ENCODE assay signal across 8 cellular contexts in genomic region chr1:33472349-33472980, GRCh38. TPM values are rescaled to one million over a fixed set of nuclear protein-coding genes. Genes with fewer than 3 reads are reported as not detected.
DNase-seq lines count a peak whose midpoint lies in the region; ATAC-seq, FAIRE-seq and TF ChIP-seq lines count a peak whose summit lies in the region.

Gene ZSCAN20 (plus strand): TSS chr1:33472645. CDS start chr1:33479289, 6,644 bp downstream.

- peak within 1 kb of the TSS; percentile 71 to 76 for H3K4me3 ChIP-seq in kidney (ENCODE audit: low read length in 2 of 2)

- H3K9me3 Mint-ChIP-seq in chondrocyte (ENCODE audit: low read depth), result no peaks in the 10 kb centered on the region

- DNase-seq in AG20443 (ENCODE audit: low spot score), result peak; percentile 98
- peak; percentile 92 for DNase-seq in NCI-H460 (ENCODE audit: extremely low read depth, low read depth)
- peak; percentile 76 for DNase-seq in activated CD4-positive, alpha-beta T cell treated with anti-CD3 and anti-CD28 coated beads for 1 hour
- DNase-seq in chondrocyte (ENCODE audit: low spot score), result peak; percentile 98
- DNase-seq in kidney, result peak; percentile 99
- DNase-seq in stimulated activated CD4-positive, alpha-beta T cell treated with anti-CD3 and anti-CD28 coated beads, Interleukin-15, amount 100 ng/mL, for 1 hour (ENCODE audit: low read depth in 1 of 2, low spot score in 1 of 2), result peak; percentile 68 to 77

- H3K36me3 ChIP-seq in kidney (ENCODE audit: control insufficient read depth in 1 of 2, insufficient read depth in 2 of 2, low read length in 2 of 2), result no peaks in the 10 kb centered on the region

- H3K27ac ChIP-seq in kidney (ENCODE audit: low read depth in 2 of 2, low read length in 2 of 2), result peak within 1 kb of the TSS in 1 of 2 donors; percentile 20

- H3K9ac ChIP-seq in kidney (ENCODE audit: low read length in 2 of 2), result peak within 1 kb of the TSS; percentile 46 to 74

- no peaks in the 10 kb centered on the region for H3K9me3 ChIP-seq in kidney (ENCODE audit: control insufficient read depth in 1 of 2, low read length in 2 of 2)

- no peaks in the 10 kb centered on the region for H3K36me3 Mint-ChIP-seq in chondrocyte (ENCODE audit: low read depth)

- intact Hi-C loops in kidney (cut with DNase I), result no loop called here

- peaks cover 35% of the 10 kb centered on the region for H3K4me1 Mint-ChIP-seq in chondrocyte (ENCODE audit: low read depth)

- peak; percentile 61 for TF ChIP-seq POLR2A in GM19099 (IDR thresholded peaks at IDR 0.05; ENCODE audit: extremely low read depth, insufficient read length, low read depth)

- ATAC-seq in HG03378 (IDR thresholded peaks at IDR 0.05; ENCODE audit: unreplicated experiment), result peak; percentile 86

- H3K27me3 Mint-ChIP-seq in chondrocyte (ENCODE audit: low read depth), result no peaks in the 10 kb centered on the region

- TF ChIP-seq CTCF in chondrocyte (IDR thresholded peaks at IDR 0.05) (no peak), kidney (IDR thresholded peaks at IDR 0.05; ENCODE audit: borderline replicate concordance, extremely low read depth, insufficient read depth) (no peak)

- peak; percentile 90 for FAIRE-seq in kidney (lab: Jason Lieb, UNC)

- peaks cover 7 to 11% of the 10 kb centered on the region in 2 donors for H3K4me1 ChIP-seq in kidney (ENCODE audit: control insufficient read depth in 1 of 2, insufficient read depth in 1 of 2, low read depth in 1 of 2, low read length in 2 of 2)

- H3K4me3 Mint-ChIP-seq in chondrocyte (ENCODE audit: unreplicated experiment), result peak within 1 kb of the TSS; percentile 88

- H3K27ac Mint-ChIP-seq in chondrocyte (ENCODE audit: unreplicated experiment), result peak within 1 kb of the TSS; percentile 89

RNA-seq across cellular contexts. Expression of gene ZSCAN20, which starts in this region (rescaled TPM):
- total RNA-seq in NCI-H460 (2014; rRNA removed; shearing (Covaris generic)), result 2.7 and 3.2 TPM in 2 replicates
- polyA plus RNA-seq in NCI-H460 (2014; cell fraction: nucleus; rRNA removed), result 2.2 and 2.3 TPM in 2 replicates
- total RNA-seq in chondrocyte, result 4.4 to 5.9 TPM (median 5.4 TPM) in 3 replicates
- total RNA-seq in kidney, result 6.3 TPM
- polyA plus RNA-seq in kidney (ENCODE audit: insufficient read depth, low read depth, low replicate concordance), result 0.99 TPM
